ENCODE assay signal across 10 cellular contexts in the genomic region with DNA sequence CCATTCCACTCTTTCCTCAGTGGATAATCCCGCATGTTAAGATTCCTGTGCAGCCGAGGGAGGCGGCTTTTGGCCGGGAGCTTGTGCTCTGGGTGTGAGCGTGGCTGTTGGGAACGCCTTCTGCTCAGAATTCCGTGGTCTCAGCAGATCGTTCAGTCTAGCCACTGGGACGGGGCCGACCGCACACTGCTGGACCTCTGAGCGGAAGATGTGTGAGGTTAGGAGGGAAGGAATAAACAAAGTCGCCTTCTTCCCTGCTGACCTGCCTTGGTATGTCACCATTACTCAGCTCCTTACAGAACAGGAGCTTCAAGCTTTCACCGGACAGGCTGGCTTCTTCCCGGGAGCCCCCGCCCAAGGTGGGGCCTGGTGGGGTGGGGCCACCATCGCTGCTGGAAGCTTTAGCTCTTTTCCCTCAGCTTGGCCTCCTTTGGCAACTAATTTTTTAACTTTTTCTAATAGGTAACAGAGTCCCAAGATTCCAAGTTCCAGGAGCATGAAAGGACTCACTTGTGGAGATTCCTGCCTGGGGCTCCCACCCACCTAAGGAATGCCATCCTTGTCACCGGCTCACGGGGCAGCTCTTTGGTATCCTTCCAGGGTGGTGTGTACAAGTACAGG. TPM values are rescaled to one million over a fixed set of nuclear protein-coding genes. Genes with fewer than 3 reads are reported as not detected.
DNase-seq lines count a peak whose midpoint lies in the region; ATAC-seq and TF ChIP-seq lines count a peak whose summit lies in the region.
"Had no signal": no experiment of that assay in that cellular context is flagged by ENCODE, and none has a peak within 500 bp of the region (broad histone marks: within the 10 kb centered on the region; RNA-seq: fewer than 3 reads in every experiment).

No MANE protein-coding gene starts in this region.

- intact Hi-C loops in esophagus squamous epithelium (cut with DNase I): no loop called here

- no peak overlapping the region for H4K91ac ChIP-seq in neuronal stem cell (ENCODE audit: low read depth, low read length, poor library complexity)

- TF ChIP-seq CTCF in AG09309 (IDR thresholded peaks at IDR 0.05; ENCODE audit: control insufficient read depth, insufficient read depth, low read depth, low read length, missing control alignments) (no peak), esophagus squamous epithelium (IDR thresholded peaks at IDR 0.05) (no peak), GM20000 (IDR thresholded peaks at IDR 0.05; ENCODE audit: extremely low read depth, missing control alignments) (no peak)

- DNase-seq in AG09309 (ENCODE audit: low read depth) (no peak), NT2/D1 (ENCODE audit: low read depth, low spot score) (no peak), esophagus squamous epithelium (lab: John Stamatoyannopoulos, UW) (no peak), neuronal stem cell (ENCODE audit: low spot score) (no peak), amniotic stem cell (lab: John Stamatoyannopoulos, UW) (no peak), GM20000 (ENCODE audit: low spot score) (no peak)
- DNase-seq in stimulated activated CD4-positive, alpha-beta T cell treated with anti-CD3 and anti-CD28 coated beads, Interleukin-4, amount 100 ng/mL, for 24 hours: no peak
- DNase-seq: CD8-positive, alpha-beta T cell had no signal

- 23 to 25% methylated on average over 11 to 15 of the region's 19 CpGs for WGBS in esophagus squamous epithelium, 2 donors
- WGBS in neuronal stem cell (ENCODE audit: extremely low coverage in 2 of 2, insufficient read length in 2 of 2, insufficient replicate concordance in 1 of 2), 2 donors: no CpG with 5 or more reads among the region's 19 CpGs

- H3K27me3 ChIP-seq in NT2/D1 (ENCODE audit: insufficient read depth, insufficient read length) (no peaks in the 10 kb centered on the region), esophagus squamous epithelium (peaks cover 0 to 20% (median 0%) of the 10 kb centered on the region in 4 donors), neuronal stem cell (ENCODE audit: control insufficient read depth in 3 of 3, insufficient read depth in 3 of 3, low read depth in 1 of 3, low read length in 3 of 3) (peaks cover 0 to 42% (median 0%) of the 10 kb centered on the region in 3 experiments)

- H2AFZ ChIP-seq in neuronal stem cell (ENCODE audit: low read length): peak overlapping the region; percentile 56

- H2BK12ac ChIP-seq in neuronal stem cell (ENCODE audit: low read length): no peak overlapping the region

- H3K9ac ChIP-seq in NT2/D1 (ENCODE audit: insufficient read length, low read depth): peak overlapping the region; percentile 54
- no peak overlapping the region for H3K9ac ChIP-seq in neuronal stem cell (ENCODE audit: low read depth, low read length, poor library complexity)

- H2BK120ac ChIP-seq in neuronal stem cell (ENCODE audit: low read depth, low read length): no peak overlapping the region

- no peak overlapping the region for H2BK15ac ChIP-seq in neuronal stem cell (ENCODE audit: low read length)

- H3K14ac ChIP-seq in neuronal stem cell (ENCODE audit: low read length): no peak overlapping the region

- H3K27ac ChIP-seq in esophagus squamous epithelium (peak overlapping the region; percentile 61 to 81 (median 70)), neuronal stem cell (replicated peaks; ENCODE audit: low read length) (peak overlapping the region; percentile 61)

- H3K79me1 ChIP-seq in neuronal stem cell (ENCODE audit: low read depth, low read length): no peaks in the 10 kb centered on the region

- no peak for ATAC-seq in GM19035 (IDR thresholded peaks at IDR 0.05; ENCODE audit: unreplicated experiment)
- ATAC-seq: activated T-helper 17 cell treated with anti-CD3 and anti-CD28 coated beads, Interleukin-2, amount 50 U/mL, for 72 hours; CD8-positive, alpha-beta T cell had no signal

- H3K4me1 ChIP-seq in NT2/D1 (ENCODE audit: insufficient read depth, insufficient read length): peaks cover 13% of the 10 kb centered on the region
- H3K4me1 ChIP-seq in esophagus squamous epithelium: peaks cover 22 to 62% (median 29%) of the 10 kb centered on the region in 3 donors
- H3K4me1 ChIP-seq in neuronal stem cell (ENCODE audit: control insufficient read depth in 2 of 2, insufficient read depth in 1 of 2, low read depth in 1 of 2, low read length in 2 of 2): peaks cover 0 to 8% of the 10 kb centered on the region in 2 donors

- H3K23ac ChIP-seq in neuronal stem cell (ENCODE audit: low read depth, low read length, poor library complexity): no peak overlapping the region

- peak overlapping the region; percentile 45 for H3K4ac ChIP-seq in neuronal stem cell (ENCODE audit: low read length)

- H2BK5ac ChIP-seq in neuronal stem cell (ENCODE audit: low read length): no peak overlapping the region

- H3K9me3 ChIP-seq in NT2/D1 (ENCODE audit: insufficient read depth, low read length) (no peaks in the 10 kb centered on the region), esophagus squamous epithelium (no peaks in the 10 kb centered on the region), neuronal stem cell (replicated peaks in 1 of 2; ENCODE audit: control insufficient read depth in 2 of 2, insufficient read depth in 1 of 2, low read depth in 1 of 2, low read length in 2 of 2) (peaks cover 0 to 4% of the 10 kb centered on the region in 2 donors)

- TF ChIP-seq POLR2A in esophagus squamous epithelium (IDR thresholded peaks at IDR 0.05): no peak

- H3K4me3 ChIP-seq in AG09309 (ENCODE audit: control insufficient read depth, low read depth, low read length) (peak overlapping the region; percentile 29), NT2/D1 (ENCODE audit: insufficient read length, low read depth) (peak overlapping the region; percentile 2), esophagus squamous epithelium (peak overlapping the region in 3 of 4 donors; percentile 2 to 45 (median 15)), neuronal stem cell (ENCODE audit: low read length in 2 of 2) (no peak overlapping the region)

- H3K36me3 ChIP-seq in NT2/D1 (ENCODE audit: insufficient read depth, insufficient read length, low read length) (no peaks in the 10 kb centered on the region), esophagus squamous epithelium (no peaks in the 10 kb centered on the region), neuronal stem cell (replicated peaks in 1 of 2; ENCODE audit: control insufficient read depth in 2 of 2, insufficient read depth in 2 of 2, low read length in 2 of 2) (no peaks in the 10 kb centered on the region)

- H3K18ac ChIP-seq in neuronal stem cell (ENCODE audit: low read length): peak overlapping the region; percentile 44

- H3K4me2 ChIP-seq in neuronal stem cell (ENCODE audit: insufficient read depth, low read length, poor library complexity, severe bottlenecking): peak overlapping the region; percentile 19

- no peak overlapping the region for H2AK5ac ChIP-seq in neuronal stem cell (ENCODE audit: low read depth, low read length)

- no peak overlapping the region for H4K8ac ChIP-seq in neuronal stem cell (ENCODE audit: low read depth, low read length)

RNA-seq across cellular contexts. Expression of gene SEPTIN5, which starts 22.5 kb away (rescaled TPM):
- total RNA-seq in esophagus squamous epithelium: 10 to 100 TPM; 19.8 to 69.7 (median 36.3) TPM
- polyA plus RNA-seq in neuronal stem cell (2013, experiment 1 of 2): 23.1 TPM
- 21.3 TPM for polyA plus RNA-seq in neuronal stem cell (2013, experiment 2 of 2)

RNA-seq across cellular contexts. Expression of gene GP1BB, which starts 31.5 kb away (rescaled TPM):
- 10 to 100 TPM in 1 of 4 donors, 1 to 10 TPM in 3; 4.8 to 40.0 (median 9.7) TPM for total RNA-seq in esophagus squamous epithelium
- 2.5 TPM for polyA plus RNA-seq in neuronal stem cell (2013, experiment 1 of 2)
- polyA plus RNA-seq in neuronal stem cell (2013, experiment 2 of 2): 2.6 TPM
- total RNA-seq: activated T-helper 17 cell treated with anti-CD3 and anti-CD28 coated beads, Interleukin-2, amount 50 U/mL, for 72 hours had no signal

Comparison
In these comparisons a context has a peak if more than half of its experiments do, and no peak if none do; other contexts are left out.
1. H3K4me3 ChIP-seq: peak in AG09309 (single experiment), NT2/D1 (single experiment) and esophagus squamous epithelium (3 of 4); none in neuronal stem cell (0 of 2).